Comparison of ENCODE assay signal across 8 cellular contexts in the genomic region with DNA sequence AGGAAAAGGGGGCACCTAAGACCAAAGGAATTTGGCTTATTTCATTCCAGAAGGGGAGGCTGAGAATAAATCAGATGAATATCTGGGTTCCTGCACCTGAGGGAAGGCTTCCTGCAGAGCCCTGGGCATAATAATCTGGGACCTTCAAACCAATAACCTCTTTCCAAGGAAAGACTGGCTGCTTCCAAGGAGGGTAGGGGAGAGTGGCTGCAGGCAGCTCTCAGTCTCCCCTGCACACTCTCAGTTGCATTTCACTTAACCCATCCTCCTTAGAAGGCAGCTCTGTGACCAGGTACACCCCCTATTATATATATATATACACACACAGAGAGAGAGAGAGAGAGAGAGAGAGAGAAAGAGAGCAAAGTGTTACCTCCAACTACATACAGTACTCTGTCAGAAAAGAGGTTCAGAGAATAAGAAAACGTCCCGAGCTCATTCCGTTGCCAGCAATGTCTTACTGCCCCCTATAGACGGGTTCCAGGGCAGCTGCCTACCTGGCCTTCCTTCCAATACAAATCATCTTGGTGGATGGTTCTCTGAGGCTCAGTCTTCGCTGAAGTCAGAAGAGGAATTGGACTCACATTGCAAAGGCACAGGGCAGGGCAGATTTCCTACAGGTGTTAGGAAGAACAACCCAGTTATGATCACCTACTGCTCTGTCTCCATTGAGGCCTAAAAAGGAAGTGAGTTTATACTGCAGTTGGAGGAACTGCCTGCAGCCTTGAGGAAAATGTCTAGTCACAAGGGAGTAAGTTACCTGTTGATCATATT. TPM values are rescaled to one million over a fixed set of nuclear protein-coding genes. Genes with fewer than 3 reads are reported as not detected.
DNase-seq lines count a peak whose midpoint lies in the region; ATAC-seq and TF ChIP-seq lines count a peak whose summit lies in the region.

No MANE protein-coding gene starts in this region.

- no peaks in the 10 kb centered on the region for H3K36me3 ChIP-seq in H7 (replicated peaks; ENCODE audit: control insufficient read depth, insufficient read depth, low read length)
- H3K36me3 ChIP-seq in Panc1 (ENCODE audit: control insufficient read depth, insufficient read depth, low read length) = no peaks in the 10 kb centered on the region
- no peaks in the 10 kb centered on the region for H3K36me3 ChIP-seq in endodermal cell (ENCODE audit: control insufficient read depth, insufficient read depth, low read length)
- no peaks in the 10 kb centered on the region for H3K36me3 ChIP-seq in MG63

- ATAC-seq in Panc1 = peak; percentile 88
- no peak for ATAC-seq in HG03095 (IDR thresholded peaks at IDR 0.05; ENCODE audit: unreplicated experiment)

- WGBS in endodermal cell (ENCODE audit: insufficient coverage in 1 of 2, insufficient read length in 1 of 2), 2 experiments = 11 to 15% methylated on average over 4 to 5 of the region's 5 CpGs

- CTCF ChIA-PET in Panc1 (lab: Charles Lee) = interaction anchor here (0.6 to 1.2 kb wide), 15 partner anchors 9 to 756 kb away, joined by 3 to 8 read pairs (median 4); a partner anchor contains a TSS

- H3K27ac Mint-ChIP-seq in endodermal cell (no peak overlapping the region), nephron progenitor cell (no peak overlapping the region)

- H3K9me3 Mint-ChIP-seq in endodermal cell (no peaks in the 10 kb centered on the region), nephron progenitor cell (no peaks in the 10 kb centered on the region)

- no TSS peak for BruUV-seq in Panc1 (replicated peaks; lab: Mats Ljungman, UMichigan)

- H3K4me1 Mint-ChIP-seq in endodermal cell (peaks cover 12% of the 10 kb centered on the region), nephron progenitor cell (peaks cover 12% of the 10 kb centered on the region)

- H3K4me1 ChIP-seq in Panc1 (ENCODE audit: control insufficient read depth, insufficient read depth, low read length) (no peaks in the 10 kb centered on the region), endodermal cell (ENCODE audit: control insufficient read depth, insufficient read depth, low read length) (no peaks in the 10 kb centered on the region)

- H3K36me3 Mint-ChIP-seq in endodermal cell (ENCODE audit: low read depth) = no peaks in the 10 kb centered on the region
- H3K36me3 Mint-ChIP-seq in nephron progenitor cell (ENCODE audit: low read depth) = no peaks in the 10 kb centered on the region

- in situ Hi-C loops in Panc1 (cut with HindIII; ENCODE audit: low pct_unique_long_range_greater_than_20kb, low sequenced_read_pairs) = no loop called here

- POLR2A ChIA-PET in Panc1 (lab: Charles Lee) = interaction anchor here (0.7 to 1.1 kb wide), 2 partner anchors 106 to 190 kb away, joined by 3 read pairs; a partner anchor contains a TSS

- no peak overlapping the region for H3K9ac ChIP-seq in endodermal cell (ENCODE audit: extremely low read depth, low read length, poor library complexity, severe bottlenecking)

- intact Hi-C loops in Panc1 (cut with micrococcal nuclease; ENCODE audit: unreplicated experiment) = no loop called here

- DNase-seq in DMS 273 treated with DMSO at 0.1 percent for 48 hours (lab: John Stamatoyannopoulos, UW) (peak; percentile 8), H7 (peak; percentile 77), Panc1 (ENCODE audit: low read depth, low spot score) (peak; percentile 30), endodermal cell (peak; percentile 91), nephron progenitor cell (peak; percentile 54), MG63 (no peak)
- no peak for DNase-seq in effector CD4-positive, alpha-beta T cell

- no peak overlapping the region for H3K27ac ChIP-seq in Panc1 (ENCODE audit: low read length)
- no peak overlapping the region for H3K27ac ChIP-seq in endodermal cell (ENCODE audit: low read depth, low read length)

- H3K27me3 Mint-ChIP-seq in endodermal cell (ENCODE audit: insufficient read depth) = peaks cover 3% of the 10 kb centered on the region
- peaks cover 71% of the 10 kb centered on the region for H3K27me3 Mint-ChIP-seq in nephron progenitor cell (ENCODE audit: low read depth, poor library complexity)

- H3K27me3 ChIP-seq in H7 (ENCODE audit: control insufficient read depth, insufficient read depth, low read length) (peaks cover 19% of the 10 kb centered on the region; the same call in 1 of the 2 replicates), Panc1 (ENCODE audit: control insufficient read depth, insufficient read depth, low read length) (no peaks in the 10 kb centered on the region), endodermal cell (ENCODE audit: control insufficient read depth, insufficient read depth, low read length, poor library complexity, severe bottlenecking) (no peaks in the 10 kb centered on the region), MG63 (no peaks in the 10 kb centered on the region)

- no peak overlapping the region for H3K4me3 Mint-ChIP-seq in endodermal cell
- H3K4me3 Mint-ChIP-seq in nephron progenitor cell = peak overlapping the region; percentile 12

- H3K4me3 ChIP-seq in H7 (ENCODE audit: insufficient read depth, low read depth, low read length) = no peak overlapping the region
- H3K4me3 ChIP-seq in Panc1 (ENCODE audit: low read depth in 2 of 2, low read length in 2 of 2) = no peak overlapping the region
- H3K4me3 ChIP-seq in endodermal cell (ENCODE audit: low read length) = no peak overlapping the region
- H3K4me3 ChIP-seq in MG63 = no peak overlapping the region

- peak; percentile 91 for TF ChIP-seq CTCF in Panc1 (IDR thresholded peaks at IDR 0.05)
- TF ChIP-seq CTCF in endodermal cell (conservative IDR thresholded peaks at IDR 0.05) = peak; percentile 92
- TF ChIP-seq CTCF in nephron progenitor cell (IDR thresholded peaks at IDR 0.05) = peak; percentile 70

- no peaks in the 10 kb centered on the region for H3K9me3 ChIP-seq in Panc1 (ENCODE audit: control insufficient read depth, insufficient read depth, low read depth, low read length)
- H3K9me3 ChIP-seq in endodermal cell (ENCODE audit: control insufficient read depth, low read length) = no peaks in the 10 kb centered on the region
- no peaks in the 10 kb centered on the region for H3K9me3 ChIP-seq in MG63

RNA-seq across cellular contexts. Expression of a gene that starts 26.1 kb away (rescaled TPM):
- not detected in 2 replicates for total RNA-seq in H7 (2014; rRNA removed; shearing (Covaris generic))
- total RNA-seq in Panc1 (2021; ENCODE audit: unreplicated experiment) (0.31 TPM), endodermal cell (1 to 10 TPM in 1 of 2 donors, under 1 TPM in 1; 0.77 to 1.5 TPM)
- polyA plus RNA-seq in Panc1 (2012; ENCODE audit: insufficient read length) = not detected
- 1.4 TPM for polyA plus RNA-seq in endodermal cell (2013, experiment 1 of 2)
- 1.6 TPM for polyA plus RNA-seq in endodermal cell (2013, experiment 2 of 2)
- not detected in 2 replicates for total RNA-seq in MG63 (2014; rRNA removed; shearing (Covaris generic); ENCODE audit: low replicate concordance)

Comparison
In these comparisons a context has a peak if more than half of its experiments do, and no peak if none do; other contexts are left out.
1. DNase-seq: peak in DMS 273 treated with DMSO at 0.1 percent for 48 hours (single experiment), H7 (single experiment), Panc1 (single experiment), endodermal cell (single experiment) and nephron progenitor cell (single experiment); none in MG63 (single experiment) and effector CD4-positive, alpha-beta T cell (single experiment).
2. Peak in every context shown above with its lines, with median percentiles within 50 percentile points of each other: CTCF ChIP-seq.